Comparison of ENCODE assay signal across 8 cellular contexts in genomic region chr7:43906327-43907010, GRCh38. TPM values are rescaled to one million over a fixed set of nuclear protein-coding genes. Genes with fewer than 3 reads are reported as not detected.
DNase-seq lines count a peak whose midpoint lies in the region; ATAC-seq and TF ChIP-seq lines count a peak whose summit lies in the region.

TSS of gene URGCP (minus strand) at chr7:43906596. CDS start at chr7:43906575, 21 bp downstream.

- CTCF ChIA-PET in OCI-LY7 (lab: Charles Lee; ENCODE audit: unreplicated experiment) = no interaction called here

- peak within 1 kb of the TSS; percentile 94 for H3K4me3 Mint-ChIP-seq in activated T-helper 2 cell treated with anti-CD3 and anti-CD28 coated beads, Interferon-gamma antibody, Interleukin-2, Interleukin-4, amounts not matched to agents 10 μg/mL and 5 μg/mL and 100 μg/mL, durations not matched to agents 14 hours and 24 hours and 36 hours (ENCODE audit: low read depth)
- peak within 1 kb of the TSS; percentile 95 for H3K4me3 Mint-ChIP-seq in nephron progenitor cell

- TF ChIP-seq CTCF in OCI-LY7 (conservative IDR thresholded peaks at IDR 0.05; ENCODE audit: low read length) (no peak), fibroblast of pulmonary artery (IDR thresholded peaks at IDR 0.05; ENCODE audit: low read length, missing control alignments) (no peak), nephron progenitor cell (IDR thresholded peaks at IDR 0.05) (no peak), subcutaneous adipose tissue (IDR thresholded peaks at IDR 0.05; ENCODE audit: low read depth) (no peak)

- H3K27me3 Mint-ChIP-seq in activated T-helper 2 cell treated with anti-CD3 and anti-CD28 coated beads, Interferon-gamma antibody, Interleukin-2, Interleukin-4, amounts not matched to agents 10 μg/mL and 5 μg/mL and 100 μg/mL, durations not matched to agents 14 hours and 24 hours and 36 hours (ENCODE audit: low read depth) = no peaks in the 10 kb centered on the region
- H3K27me3 Mint-ChIP-seq in nephron progenitor cell (ENCODE audit: low read depth, poor library complexity) = peaks cover 16% of the 10 kb centered on the region

- H3K9me3 Mint-ChIP-seq in activated T-helper 2 cell treated with anti-CD3 and anti-CD28 coated beads, Interferon-gamma antibody, Interleukin-2, Interleukin-4, amounts not matched to agents 10 μg/mL and 5 μg/mL and 100 μg/mL, durations not matched to agents 14 hours and 24 hours and 36 hours = no peaks in the 10 kb centered on the region
- peaks cover 10% of the 10 kb centered on the region for H3K9me3 Mint-ChIP-seq in nephron progenitor cell

- H3K4me2 ChIP-seq in OCI-LY7 (ENCODE audit: low read length) = peak within 1 kb of the TSS; percentile 44; the same call in 1 of the 2 replicates

- H3K4me3 ChIP-seq in OCI-LY7 (ENCODE audit: low read depth, low read length, poor library complexity, severe bottlenecking) = peak within 1 kb of the TSS; percentile 42
- H3K4me3 ChIP-seq in fibroblast of pulmonary artery (replicated peaks; ENCODE audit: low read depth, low read length) = peak within 1 kb of the TSS; percentile 76

- H3K4me1 Mint-ChIP-seq in activated T-helper 2 cell treated with anti-CD3 and anti-CD28 coated beads, Interferon-gamma antibody, Interleukin-2, Interleukin-4, amounts not matched to agents 10 μg/mL and 5 μg/mL and 100 μg/mL, durations not matched to agents 14 hours and 24 hours and 36 hours (ENCODE audit: low read depth) = peaks cover 22% of the 10 kb centered on the region
- peaks cover 13% of the 10 kb centered on the region for H3K4me1 Mint-ChIP-seq in nephron progenitor cell

- DNase-seq in AG08395 (ENCODE audit: low spot score) (peak; percentile 78), OCI-LY7 (ENCODE audit: low spot score) (no peak), fibroblast of pulmonary artery (ENCODE audit: low read depth) (peak; percentile 29), nephron progenitor cell (peak; percentile 76)
- peak; percentile 47 for DNase-seq in activated T-helper 2 cell treated with anti-CD3 and anti-CD28 coated beads, Interferon-gamma antibody, Interleukin-2, Interleukin-4, amounts not matched to agents 10 μg/mL and 5 μg/mL and 100 μg/mL, durations not matched to agents 14 hours and 24 hours and 36 hours (ENCODE audit: low spot score)

- H3K4me1 ChIP-seq in OCI-LY7 (ENCODE audit: insufficient read depth, low read length, poor library complexity, severe bottlenecking) = no peaks in the 10 kb centered on the region

- H3K9me2 ChIP-seq in OCI-LY7 (ENCODE audit: insufficient read depth, low read length) = no peaks in the 10 kb centered on the region

- H3K36me3 ChIP-seq in OCI-LY7 (ENCODE audit: insufficient read depth, low read length) = no peaks in the 10 kb centered on the region

- no peak within 1 kb of the TSS for H3K27ac ChIP-seq in OCI-LY7 (ENCODE audit: low read depth, low read length, poor library complexity, severe bottlenecking)

- peak within 1 kb of the TSS; percentile 33; the same call in 1 of the 2 replicates for H2AFZ ChIP-seq in OCI-LY7 (ENCODE audit: low read length)

- intact Hi-C loops in OCI-LY7 (cut with micrococcal nuclease; ENCODE audit: unreplicated experiment) = no loop called here
- intact Hi-C loops in activated T-helper 2 cell treated with anti-CD3 and anti-CD28 coated beads, Interferon-gamma antibody, Interleukin-2, Interleukin-4, amounts not matched to agents 10 μg/mL and 5 μg/mL and 100 μg/mL, durations not matched to agents 14 hours and 24 hours and 36 hours (cut with micrococcal nuclease) = loop anchor here (1.0 kb wide), 1 partner anchor 20 kb away; the partner anchor contains the start of gene UBE2D4

- H3K9me3 ChIP-seq in OCI-LY7 (ENCODE audit: low read length) = no peaks in the 10 kb centered on the region

- peak within 1 kb of the TSS; percentile 92 for H3K27ac Mint-ChIP-seq in activated T-helper 2 cell treated with anti-CD3 and anti-CD28 coated beads, Interferon-gamma antibody, Interleukin-2, Interleukin-4, amounts not matched to agents 10 μg/mL and 5 μg/mL and 100 μg/mL, durations not matched to agents 14 hours and 24 hours and 36 hours
- peak within 1 kb of the TSS; percentile 85 for H3K27ac Mint-ChIP-seq in nephron progenitor cell

- no peaks in the 10 kb centered on the region for H3K36me3 Mint-ChIP-seq in activated T-helper 2 cell treated with anti-CD3 and anti-CD28 coated beads, Interferon-gamma antibody, Interleukin-2, Interleukin-4, amounts not matched to agents 10 μg/mL and 5 μg/mL and 100 μg/mL, durations not matched to agents 14 hours and 24 hours and 36 hours (ENCODE audit: low read depth)
- peaks cover 12% of the 10 kb centered on the region for H3K36me3 Mint-ChIP-seq in nephron progenitor cell (ENCODE audit: low read depth)

- no peaks in the 10 kb centered on the region for H4K20me1 ChIP-seq in OCI-LY7 (ENCODE audit: insufficient read depth, low read length)

- POLR2A ChIA-PET in OCI-LY7 (lab: Charles Lee) = no interaction called here

- ATAC-seq in GM18867 (IDR thresholded peaks at IDR 0.05; ENCODE audit: unreplicated experiment) (peak; percentile 86), HG03108 (IDR thresholded peaks at IDR 0.05; ENCODE audit: unreplicated experiment) (peak; percentile 71)

- BruUV-seq in OCI-LY7 (replicated peaks; lab: Mats Ljungman, UMichigan) = no TSS peak

- H3K79me2 ChIP-seq in OCI-LY7 (ENCODE audit: insufficient read depth, low read depth, low read length) = no peaks in the 10 kb centered on the region

RNA-seq across cellular contexts. Expression of gene URGCP, which starts in this region (rescaled TPM):
- 2.3 and 4.7 TPM in 2 replicates for total RNA-seq in OCI-LY7 (2014; rRNA removed; shearing (Covaris generic))
- 6.5 and 6.8 TPM in 2 replicates for total RNA-seq in OCI-LY7 (2022)
- 23.7 and 27.6 TPM in 2 replicates for total RNA-seq in activated T-helper 2 cell treated with anti-CD3 and anti-CD28 coated beads, Interferon-gamma antibody, Interleukin-2, Interleukin-4, amounts not matched to agents 10 μg/mL and 5 μg/mL and 100 μg/mL, durations not matched to agents 14 hours and 24 hours and 36 hours
- total RNA-seq in subcutaneous adipose tissue = 10 to 100 TPM; 16.7 to 29.1 (median 26.1) TPM
